1 cellular context compared by ENCODE assay signal in genomic region chr1:62612770-62613169, GRCh38.
A peak's percentile ranks its signal among the peaks of the same experiment; 100 is the strongest.
TF ChIP-seq lines count a peak whose summit lies in the region.

No MANE protein-coding gene starts in this region.

TF ChIP-seq in liver, 16 proteins besides CTCF, POLR2A, EP300 and RAD21 (continued from another document):
- TF ChIP-seq REST (IDR thresholded peaks at IDR 0.05) (peak; percentile 85), ZBTB33 (IDR thresholded peaks at IDR 0.05) (peak; percentile 90), TAF1 (conservative IDR thresholded peaks at IDR 0.05) (peak; percentile 21), MAX (IDR thresholded peaks at IDR 0.05) (peak; percentile 63), FOXA2 (IDR thresholded peaks at IDR 0.05) (peak; percentile 71), EGR1 (IDR thresholded peaks at IDR 0.05; ENCODE audit: low read depth in 2 of 2) (peak; percentile 4 to 22), HNF4G (IDR thresholded peaks at IDR 0.05) (peak; percentile 49), FOXA1 (IDR thresholded peaks at IDR 0.05) (no peak), SP1 (IDR thresholded peaks at IDR 0.05) (peak; percentile 85), JUND (IDR thresholded peaks at IDR 0.05) (peak; percentile 72 to 85)
